Comparison of ENCODE assay signal across 27 cellular contexts in genomic region chr6:150652848-150653613, GRCh38. TPM values are rescaled to one million over a fixed set of nuclear protein-coding genes. Genes with fewer than 3 reads are reported as not detected.
DNase-seq lines count a peak whose midpoint lies in the region; ATAC-seq, FAIRE-seq and TF ChIP-seq lines count a peak whose summit lies in the region.
"Had no signal": no experiment of that assay in that cellular context is flagged by ENCODE, and none has a peak within 500 bp of the region (broad histone marks: within the 10 kb centered on the region; RNA-seq: fewer than 3 reads in every experiment).

No MANE protein-coding gene starts in this region.

- WGBS in transverse colon (ENCODE audit: low coverage in 1 of 2), 2 donors, result 14 to 60% methylated on average over 1 to 7 of the region's 7 CpGs

- H3K36me3 ChIP-seq in bronchial epithelial cell (ENCODE audit: control insufficient read depth, insufficient read depth, low read length) (no peaks in the 10 kb centered on the region), transverse colon (no peaks in the 10 kb centered on the region)
- H3K36me3 ChIP-seq: thyroid gland had no signal

- H3K4me3 Mint-ChIP-seq in activated T-cell treated with anti-CD3 and anti-CD28 coated beads, Interleukin-2, amount 50 U/mL, for 4 hours, result no peak overlapping the region
- H3K4me3 Mint-ChIP-seq: activated naive CD8-positive, alpha-beta T cell treated with anti-CD3 and anti-CD28 coated beads for 36 hours; CD8-positive, alpha-beta memory T cell; endodermal cell; nephron progenitor cell; stimulated activated memory B cell treated with anti-CD40 and anti-IgM and Interleukin-4, amounts not matched to agents 10 μg/mL and 1 μg/mL and 100 μg/mL, for 72 hours had no signal

- in situ Hi-C loops in transverse colon (cut with MboI; ENCODE audit: low pct_ligation_motif_present in 1 of 4, low pct_unique_long_range_greater_than_20kb in 1 of 4, low sequenced_read_pairs in 3 of 4), result no loop called here

- H3K4me1 Mint-ChIP-seq in activated T-cell treated with anti-CD3 and anti-CD28 coated beads, Interleukin-2, amount 50 U/mL, for 4 hours (ENCODE audit: low read depth), result no peaks in the 10 kb centered on the region
- H3K4me1 Mint-ChIP-seq: activated naive CD8-positive, alpha-beta T cell treated with anti-CD3 and anti-CD28 coated beads for 36 hours had no signal

- H3K9me3 ChIP-seq in transverse colon, result no peaks in the 10 kb centered on the region
- H3K9me3 ChIP-seq: body of pancreas, left ventricle myocardium inferior, thyroid gland had no signal

- ATAC-seq in activated T-cell treated with anti-CD3 and anti-CD28 coated beads, Interleukin-2, amount 50 U/mL, for 4 hours, result peak; percentile 30 to 72
- ATAC-seq: body of pancreas; stimulated activated memory B cell treated with anti-CD40 and anti-IgM and Interleukin-4, amounts not matched to agents 10 μg/mL and 1 μg/mL and 100 μg/mL, for 72 hours had no signal

- peak overlapping the region; percentile 70 to 78 (median 75) for H3K27ac ChIP-seq in transverse colon
- H3K27ac ChIP-seq: body of pancreas, coronary artery, left ventricle myocardium inferior, thyroid gland had no signal

- H3K36me3 Mint-ChIP-seq in activated T-cell treated with anti-CD3 and anti-CD28 coated beads, Interleukin-2, amount 50 U/mL, for 4 hours (ENCODE audit: insufficient read depth), result no peaks in the 10 kb centered on the region
- H3K36me3 Mint-ChIP-seq: activated naive CD8-positive, alpha-beta T cell treated with anti-CD3 and anti-CD28 coated beads for 36 hours had no signal

- H3K27me3 Mint-ChIP-seq in activated T-cell treated with anti-CD3 and anti-CD28 coated beads, Interleukin-2, amount 50 U/mL, for 4 hours (ENCODE audit: low read depth), result no peaks in the 10 kb centered on the region
- H3K27me3 Mint-ChIP-seq: activated naive CD8-positive, alpha-beta T cell treated with anti-CD3 and anti-CD28 coated beads for 36 hours; progenitor cell of endocrine pancreas; stimulated activated memory B cell treated with anti-CD40 and anti-IgM and Interleukin-4, amounts not matched to agents 10 μg/mL and 1 μg/mL and 100 μg/mL, for 72 hours had no signal

- intact Hi-C loops in transverse colon (cut with DNase I; ENCODE audit: low total_unique reads), result no loop called here
- intact Hi-C loops in cardiac septum (cut with DNase I), result no loop called here

- DNase-seq in activated T-cell treated with anti-CD3 and anti-CD28 coated beads, Interleukin-2, amount 50 U/mL, for 4 hours, result no peak
- DNase-seq in activated T-cell treated with anti-CD3 and anti-CD28 coated beads for 4 hours (no peak), bronchial epithelial cell (ENCODE audit: low read depth) (peak; percentile 49), iris pigment epithelial cell (ENCODE audit: low read depth) (peak; percentile 20), transverse colon (peak; percentile 73), putamen (ENCODE audit: low spot score) (no peak), cardiac septum (ENCODE audit: low spot score) (no peak), NCI-H146 treated with DMSO at 0.1 percent for 48 hours (lab: John Stamatoyannopoulos, UW; ENCODE audit: unreplicated experiment) (no peak)
- DNase-seq: activated naive CD8-positive, alpha-beta T cell treated with anti-CD3 and anti-CD28 coated beads for 36 hours; body of pancreas; CD8-positive, alpha-beta memory T cell; endodermal cell; head of caudate nucleus; Kasumi-1; left ventricle myocardium inferior; midbrain; NCI-H1092 treated with DMSO at 0.1 percent for 48 hours; NCI-H2029 treated with DMSO at 0.1 percent for 48 hours; NCI-H345; NCI-H774; nephron progenitor cell; stimulated activated CD4-positive, alpha-beta T cell treated with anti-CD3 and anti-CD28 coated beads, Interleukin-2, amount 100 ng/mL, for 24 hours; T-helper 9 cell; thyroid gland had no signal

- no peak for TF ChIP-seq POLR2A in transverse colon (IDR thresholded peaks at IDR 0.05)

- H3K9me3 Mint-ChIP-seq in activated T-cell treated with anti-CD3 and anti-CD28 coated beads, Interleukin-2, amount 50 U/mL, for 4 hours, result no peaks in the 10 kb centered on the region
- H3K9me3 Mint-ChIP-seq: activated naive CD8-positive, alpha-beta T cell treated with anti-CD3 and anti-CD28 coated beads for 36 hours; CD8-positive, alpha-beta memory T cell; endodermal cell; nephron progenitor cell; stimulated activated memory B cell treated with anti-CD40 and anti-IgM and Interleukin-4, amounts not matched to agents 10 μg/mL and 1 μg/mL and 100 μg/mL, for 72 hours had no signal

- TF ChIP-seq CTCF in bronchial epithelial cell (IDR thresholded peaks at IDR 0.05; ENCODE audit: insufficient read depth, low read length, severe bottlenecking), result no peak
- no peak for TF ChIP-seq CTCF in transverse colon (IDR thresholded peaks at IDR 0.05)

- TF ChIP-seq EP300 in transverse colon (IDR thresholded peaks at IDR 0.05; ENCODE audit: low read depth), result no peak

- H3K27me3 ChIP-seq in bronchial epithelial cell (ENCODE audit: control insufficient read depth, insufficient read depth, low read length), result no peaks in the 10 kb centered on the region
- H3K27me3 ChIP-seq in transverse colon, result no peaks in the 10 kb centered on the region
- H3K27me3 ChIP-seq: body of pancreas, thyroid gland had no signal

- no peak overlapping the region for H3K4me3 ChIP-seq in bronchial epithelial cell (ENCODE audit: low read depth, low read length)
- H3K4me3 ChIP-seq in transverse colon, result no peak overlapping the region
- H3K4me3 ChIP-seq: body of pancreas, coronary artery, left ventricle myocardium inferior, thyroid gland had no signal

- peaks cover 0 to 31% (median 3%) of the 10 kb centered on the region in 4 donors for H3K4me1 ChIP-seq in transverse colon
- H3K4me1 ChIP-seq: body of pancreas, thyroid gland had no signal

- FAIRE-seq in bronchial epithelial cell (lab: Jason Lieb, UNC), result no peak

RNA-seq across cellular contexts. Expression of gene PLEKHG1, which starts 53.3 kb away (rescaled TPM):
- total RNA-seq in activated T-cell treated with anti-CD3 and anti-CD28 coated beads, Interleukin-2, amount 50 U/mL, for 4 hours, result 1 to 10 TPM; 1.5 to 8.0 (median 3.3) TPM
- total RNA-seq in bronchial epithelial cell (10.5 and 26.2 TPM in 2 replicates), transverse colon (10 to 100 TPM; 35.4 to 93.9 (median 58.3) TPM), cardiac septum (19.5 TPM)

Comparison
In these comparisons a context has a peak if more than half of its experiments do, and no peak if none do; other contexts are left out.
1. DNase-seq: peak in bronchial epithelial cell (single experiment), iris pigment epithelial cell (single experiment) and transverse colon (single experiment); none in activated T-cell treated with anti-CD3 and anti-CD28 coated beads, Interleukin-2, amount 50 U/mL, for 4 hours (single experiment), activated T-cell treated with anti-CD3 and anti-CD28 coated beads for 4 hours (single experiment), putamen (single experiment), cardiac septum (single experiment) and NCI-H146 treated with DMSO at 0.1 percent for 48 hours (single experiment).